Comparison of ENCODE assay signal across 8 cellular contexts in the genomic region with DNA sequence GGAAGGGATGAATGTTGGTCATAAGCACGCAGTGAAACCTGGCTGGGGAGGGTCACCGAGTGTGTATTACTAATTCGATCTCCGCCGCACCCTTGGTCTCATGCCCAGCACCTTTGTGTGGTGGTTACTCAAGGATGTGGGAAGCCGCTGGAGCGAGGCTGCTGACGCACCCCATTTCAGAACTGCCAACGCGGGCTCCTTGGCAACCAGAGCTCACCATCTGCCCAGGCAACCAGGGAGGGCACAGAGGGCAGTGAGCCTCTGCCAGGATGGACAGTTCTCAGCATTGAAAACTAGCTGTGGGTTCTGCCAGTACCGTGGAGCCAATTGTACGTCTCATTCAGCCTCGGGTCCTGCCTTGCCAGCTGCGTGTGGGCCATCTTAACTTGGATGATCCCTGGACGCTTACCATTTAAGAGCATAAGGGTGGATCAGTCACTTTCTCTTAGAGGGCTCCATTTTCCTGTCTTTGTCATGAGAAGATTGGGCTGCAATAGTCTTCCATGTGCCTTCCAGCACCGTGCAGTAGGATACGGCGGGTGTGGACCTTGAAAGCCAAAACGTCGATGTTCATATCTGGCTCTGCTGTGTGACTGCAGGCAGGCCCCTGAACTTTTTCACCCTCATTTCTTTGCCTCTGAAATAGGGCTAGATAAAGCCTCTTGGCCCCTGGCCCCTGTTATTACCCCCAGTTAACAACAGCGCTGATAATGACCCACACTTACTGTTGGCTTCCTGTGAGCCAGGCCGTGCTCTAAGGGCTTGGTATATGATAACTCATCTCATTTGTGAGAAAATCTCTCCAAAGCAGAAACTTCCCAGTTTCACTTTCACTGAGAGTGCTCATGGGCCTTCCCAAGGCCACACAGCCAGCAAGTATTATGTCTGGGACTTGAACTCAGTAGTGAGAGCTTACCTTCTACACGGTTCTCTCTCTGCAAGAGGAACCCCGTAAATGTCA.
DNase-seq lines count a peak whose midpoint lies in the region; ATAC-seq, FAIRE-seq and TF ChIP-seq lines count a peak whose summit lies in the region.

No MANE protein-coding gene starts in this region.

- TF ChIP-seq RAD21 in H1 (IDR thresholded peaks at IDR 0.05 in 1 of 2, conservative IDR thresholded peaks at IDR 0.05 in 1 of 2; ENCODE audit: low read depth in 2 of 2, low read length in 2 of 2) = no peak

- no peak overlapping the region for H3K9ac ChIP-seq in H1 (replicated peaks in 1 of 4; ENCODE audit: extremely low read depth in 1 of 4, low read depth in 3 of 4, low read length in 3 of 4)

- H3K36me3 ChIP-seq in Caco-2 (ENCODE audit: control insufficient read depth, insufficient read depth, low read length) (no peaks in the 10 kb centered on the region), MG63 (no peaks in the 10 kb centered on the region), H1 (ENCODE audit: control insufficient read depth in 2 of 4, insufficient read depth in 4 of 4, low read length in 3 of 4) (no peaks in the 10 kb centered on the region), testis (ENCODE audit: low read depth, missing control alignments) (no peaks in the 10 kb centered on the region)

- H3K14ac ChIP-seq in H1 (ENCODE audit: insufficient read length) = no peak overlapping the region

- peaks cover 29% of the 10 kb centered on the region for H3K4me1 ChIP-seq in Caco-2
- peaks cover 0 to 8% (median 6%) of the 10 kb centered on the region in 4 experiments; a peak in 3 of 7 replicates for H3K4me1 ChIP-seq in H1 (replicated peaks in 1 of 4; ENCODE audit: control insufficient read depth in 3 of 4, insufficient read depth in 4 of 4, low read length in 3 of 4)
- peaks cover 6% of the 10 kb centered on the region for H3K4me1 ChIP-seq in testis

- H3K4me1 Mint-ChIP-seq in Caco-2 (ENCODE audit: low read depth, unreplicated experiment) = peaks cover 23% of the 10 kb centered on the region

- H3K27me3 Mint-ChIP-seq in Caco-2 (ENCODE audit: insufficient read depth, unreplicated experiment) = no peaks in the 10 kb centered on the region

- no peak for TF ChIP-seq POLR2A in H1 (IDR thresholded peaks at IDR 0.05; ENCODE audit: control extremely low read depth in 1 of 2, low read depth in 2 of 2, low read length in 2 of 2)
- TF ChIP-seq POLR2A in testis (IDR thresholded peaks at IDR 0.05) = no peak

- POLR2A ChIA-PET in Caco-2 (lab: Charles Lee) (no interaction called here), H1 (lab: Charles Lee; ENCODE audit: partially characterized antibody) (no interaction called here)

- no peaks in the 10 kb centered on the region for H3K9me3 Mint-ChIP-seq in Caco-2 (ENCODE audit: unreplicated experiment)

- H4K20me1 ChIP-seq in H1 (replicated peaks in 1 of 2; ENCODE audit: control insufficient read depth in 1 of 2, insufficient read depth in 2 of 2, low read length in 2 of 2) = no peaks in the 10 kb centered on the region

- no peaks in the 10 kb centered on the region for H3K23me2 ChIP-seq in H1 (ENCODE audit: low read depth, low read length)

- H3K4me3 Mint-ChIP-seq in Caco-2 (ENCODE audit: unreplicated experiment) = no peak overlapping the region

- H3K9me3 ChIP-seq in Caco-2 = no peaks in the 10 kb centered on the region
- H3K9me3 ChIP-seq in MG63 = no peaks in the 10 kb centered on the region
- H3K9me3 ChIP-seq in H1 (ENCODE audit: insufficient read depth in 2 of 2, low read depth in 1 of 2, low read length in 1 of 2) = no peaks in the 10 kb centered on the region
- no peaks in the 10 kb centered on the region for H3K9me3 ChIP-seq in testis

- H2AK5ac ChIP-seq in H1 (ENCODE audit: low read depth, low read length) = no peak overlapping the region

- H3K27ac Mint-ChIP-seq in Caco-2 (ENCODE audit: unreplicated experiment) = peak overlapping the region; percentile 86

- H3K56ac ChIP-seq in H1 (replicated peaks; ENCODE audit: insufficient read length, low read depth, low read length) = no peak overlapping the region

- H4K91ac ChIP-seq in H1 (replicated peaks; ENCODE audit: insufficient read length, low read length) = peak overlapping the region; percentile 13

- CTCF ChIA-PET in Caco-2 (lab: Charles Lee) = no interaction called here
- CTCF ChIA-PET in H1 (lab: Charles Lee; ENCODE audit: partially characterized antibody) = interaction anchor here (0.6 to 1.3 kb wide), 2 partner anchors 15 to 41 kb away, joined by 3 to 4 read pairs; no protein-coding TSS in a partner anchor

- no peak overlapping the region; the same call in 1 of the 2 replicates for H4K8ac ChIP-seq in H1 (ENCODE audit: extremely low read depth, insufficient read depth, low read length)

- BruUV-seq in Caco-2 (replicated peaks; lab: Mats Ljungman, UMichigan) = no TSS peak

- no peak for FAIRE-seq in H1 (lab: Jason Lieb, UNC)

- no peak overlapping the region for H3K23ac ChIP-seq in H1 (ENCODE audit: insufficient read length)

- H2BK20ac ChIP-seq in H1 (ENCODE audit: low read length) = no peak overlapping the region

- no peak overlapping the region; the same call in 1 of the 2 replicates for H3K18ac ChIP-seq in H1 (ENCODE audit: extremely low read depth, low read length)

- H3K4ac ChIP-seq in H1 (replicated peaks; ENCODE audit: insufficient read length, low read depth, low read length) = no peak overlapping the region

- H2BK120ac ChIP-seq in H1 (replicated peaks; ENCODE audit: low read depth, low read length) = no peak overlapping the region

- no peak overlapping the region for H3K4me3 ChIP-seq in Caco-2 (ENCODE audit: low read depth, low read length)
- no peak overlapping the region for H3K4me3 ChIP-seq in MG63
- H3K4me3 ChIP-seq in H1 (ENCODE audit: extremely low read depth in 1 of 4, insufficient read depth in 2 of 4, low read depth in 3 of 4, low read length in 4 of 4) = no peak overlapping the region
- H3K4me3 ChIP-seq in testis = no peak overlapping the region

- no peak overlapping the region for H3K27ac ChIP-seq in H1 (ENCODE audit: low read depth, low read length)
- H3K27ac ChIP-seq in testis = no peak overlapping the region

- H2BK12ac ChIP-seq in H1 (ENCODE audit: low read depth, low read length) = no peak overlapping the region

- H3K79me2 ChIP-seq in H1 (ENCODE audit: control insufficient read depth in 1 of 2, insufficient read depth in 2 of 2, low read length in 2 of 2) = no peaks in the 10 kb centered on the region

- no peaks in the 10 kb centered on the region for H3K27me3 ChIP-seq in Caco-2 (replicated peaks; ENCODE audit: control insufficient read depth, insufficient read depth, low read length)
- H3K27me3 ChIP-seq in MG63 = no peaks in the 10 kb centered on the region
- H3K27me3 ChIP-seq in H1 (replicated peaks in 1 of 4; ENCODE audit: control insufficient read depth in 3 of 4, extremely low read depth in 1 of 4, insufficient read depth in 3 of 4, low read length in 3 of 4) = no peaks in the 10 kb centered on the region; a peak in 1 of 7 replicates
- no peaks in the 10 kb centered on the region for H3K27me3 ChIP-seq in testis

- no peak overlapping the region for H3K4me2 ChIP-seq in H1 (ENCODE audit: insufficient read depth in 1 of 2, low read depth in 2 of 2, low read length in 2 of 2)

- H2BK15ac ChIP-seq in H1 (ENCODE audit: low read length) = peak overlapping the region; percentile 32; the same call in 1 of the 2 replicates

- DNase-seq in Caco-2 = no peak
- DNase-seq in MG63 = peak; percentile 98
- no peak for DNase-seq in H1 (ENCODE audit: low read depth in 1 of 2, low spot score in 2 of 2)
- DNase-seq in sciatic nerve (ENCODE audit: low spot score) = no peak
- no peak for DNase-seq in activated effector memory CD4-positive, alpha-beta T cell treated with anti-CD3 and anti-CD28 coated beads, Interleukin-2, amount 50 U/mL, for 16 hours
- no peak for DNase-seq in SW480 (ENCODE audit: low spot score)
- DNase-seq in testis = no peak

- TF ChIP-seq CTCF in Caco-2 (IDR thresholded peaks at IDR 0.05; ENCODE audit: insufficient read depth in 1 of 2, low read depth in 1 of 2, low read length in 1 of 2, severe bottlenecking in 1 of 2, unreplicated experiment in 1 of 2) (no peak), H1 (IDR thresholded peaks at IDR 0.05; ENCODE audit: control extremely low read depth in 1 of 3, insufficient read depth in 1 of 3, low read depth in 1 of 3, low read length in 3 of 3) (no peak), testis (IDR thresholded peaks at IDR 0.05) (no peak)

- WGBS in H1 (ENCODE audit: extremely low coverage in 1 of 2, insufficient coverage in 1 of 2, insufficient read length in 1 of 2, insufficient replicate concordance in 2 of 2, low coverage in 1 of 2, low lambda C conversion rate in 2 of 2, missing lambda C conversion rate in 1 of 2), 2 experiments = 97% methylated on average over 24 of the region's 24 CpGs; no CpG with 5 or more reads in 1 of the 2 experiments
- WGBS in testis, 2 donors = 79 to 87% methylated on average over 24 of the region's 24 CpGs

- ATAC-seq in GM21390 (IDR thresholded peaks at IDR 0.05; ENCODE audit: unreplicated experiment) = peak; percentile 87
- peak; percentile 50 for ATAC-seq in sciatic nerve

- no peak overlapping the region for H4K5ac ChIP-seq in H1 (ENCODE audit: insufficient read length, low read depth, low read length)

- no peak overlapping the region for H2BK5ac ChIP-seq in H1 (ENCODE audit: low read depth, low read length)

- H3K36me3 Mint-ChIP-seq in Caco-2 (ENCODE audit: insufficient read depth, unreplicated experiment) = peaks cover 18% of the 10 kb centered on the region

- no peaks in the 10 kb centered on the region for H3K79me1 ChIP-seq in H1 (ENCODE audit: low read depth, low read length)

- H2AFZ ChIP-seq in H1 (ENCODE audit: low read length) = no peak overlapping the region

- intact Hi-C loops in Caco-2 (cut with micrococcal nuclease; ENCODE audit: unreplicated experiment) (no loop called here), sciatic nerve (cut with DNase I) (no loop called here), testis (cut with DNase I; ENCODE audit: low total_unique reads) (no loop called here)

- TF ChIP-seq EP300 in H1 (IDR thresholded peaks at IDR 0.05; ENCODE audit: borderline replicate concordance in 1 of 2, low read depth in 2 of 2, low read length in 2 of 2) = no peak

TF ChIP-seq in H1, 55 proteins besides CTCF, POLR2A, EP300 and RAD21:
- TF ChIP-seq CHD1 (IDR thresholded peaks at IDR 0.05; ENCODE audit: low read depth, low read length) (no peak), CEBPB (IDR thresholded peaks at IDR 0.05; ENCODE audit: low read depth, low read length) (no peak), SIRT6 (IDR thresholded peaks at IDR 0.05; ENCODE audit: low read length) (no peak), RXRA (IDR thresholded peaks at IDR 0.05; ENCODE audit: insufficient read depth, low read depth, low read length) (no peak), HDAC6 (IDR thresholded peaks at IDR 0.05; ENCODE audit: low read depth, low read length) (no peak), SAP30 (IDR thresholded peaks at IDR 0.05; ENCODE audit: insufficient read depth, insufficient replicate concordance, low read length) (no peak), KDM1A (IDR thresholded peaks at IDR 0.05; ENCODE audit: borderline replicate concordance, low read length) (no peak), TAF1 (IDR thresholded peaks at IDR 0.05; ENCODE audit: low read depth, low read length) (no peak)
TF ChIP-seq in H1: peak in this region for 0.
